ENCODE assay signal across 11 cellular contexts in the genomic region with DNA sequence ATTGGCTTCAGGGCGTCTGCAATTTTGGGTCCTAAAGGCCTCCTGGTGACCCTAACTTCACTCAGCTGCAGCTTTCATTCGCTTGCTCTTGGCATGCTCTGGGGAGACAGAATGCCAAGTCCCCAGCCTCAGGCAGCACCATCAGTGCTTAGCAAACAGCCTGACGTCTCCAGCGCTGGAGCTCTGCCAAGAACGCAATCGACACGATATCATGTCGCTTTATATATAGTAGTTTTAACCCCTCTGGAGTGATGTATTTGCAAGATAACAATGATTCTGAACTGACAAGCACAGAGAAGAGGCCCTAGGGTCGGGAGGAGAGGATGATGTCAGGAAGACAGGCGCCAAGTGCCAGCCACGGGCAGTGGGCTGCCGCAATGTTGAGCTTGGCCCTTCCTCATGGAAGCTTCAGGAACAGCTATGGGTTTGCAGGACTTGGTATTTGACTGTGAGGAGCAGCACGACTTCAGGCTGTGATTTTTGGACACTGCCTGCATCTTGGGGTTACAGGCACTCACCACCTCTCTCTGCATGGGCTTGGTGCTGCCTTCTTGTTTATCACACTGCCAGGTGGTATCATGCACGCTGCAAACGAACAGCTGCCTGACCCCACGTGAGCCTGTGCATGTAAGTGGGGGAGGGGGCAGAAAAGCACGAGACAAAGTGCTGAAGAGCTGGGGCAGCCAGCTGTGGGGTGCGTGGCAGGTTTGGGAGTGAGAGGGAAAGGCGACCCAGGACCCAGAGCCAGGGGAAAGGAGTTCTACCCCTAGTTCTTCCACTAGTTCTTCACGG.
DNase-seq lines count a peak whose midpoint lies in the region; ATAC-seq and TF ChIP-seq lines count a peak whose summit lies in the region.
"Had no signal": no experiment of that assay in that cellular context is flagged by ENCODE, and none has a peak within 500 bp of the region (broad histone marks: within the 10 kb centered on the region; RNA-seq: fewer than 3 reads in every experiment).

No MANE protein-coding gene starts in this region.

- no peak overlapping the region for H3K4me3 Mint-ChIP-seq in nephron progenitor cell

- H3K27ac Mint-ChIP-seq in nephron progenitor cell, result no peak overlapping the region

- TF ChIP-seq CTCF in epithelial cell of esophagus (IDR thresholded peaks at IDR 0.05; ENCODE audit: insufficient read depth, low read depth, low read length, missing control alignments) (no peak), nephron progenitor cell (IDR thresholded peaks at IDR 0.05) (no peak)

- ATAC-seq in GM18502 (IDR thresholded peaks at IDR 0.05; ENCODE audit: poor library complexity, unreplicated experiment), result no peak

- no peak overlapping the region for H3K4me3 ChIP-seq in epithelial cell of esophagus (ENCODE audit: low read length)
- H3K4me3 ChIP-seq: upper lobe of left lung had no signal

- H3K36me3 Mint-ChIP-seq in nephron progenitor cell (ENCODE audit: low read depth), result no peaks in the 10 kb centered on the region

- no peaks in the 10 kb centered on the region for H3K9me3 Mint-ChIP-seq in nephron progenitor cell

- H3K27me3 Mint-ChIP-seq in nephron progenitor cell (ENCODE audit: low read depth, poor library complexity), result peaks cover 6% of the 10 kb centered on the region

- H3K4me1 Mint-ChIP-seq in nephron progenitor cell, result peaks cover 14% of the 10 kb centered on the region

- DNase-seq in COLO668 (lab: John Stamatoyannopoulos, UW; ENCODE audit: unreplicated experiment) (peak; percentile 93), NCI-H1417 (lab: John Stamatoyannopoulos, UW) (peak; percentile 86 to 95 (median 95)), NCI-H526 (lab: John Stamatoyannopoulos, UW) (peak; percentile 74 to 87), epithelial cell of esophagus (ENCODE audit: low read depth) (peak; percentile 23), amniotic stem cell (lab: John Stamatoyannopoulos, UW) (no peak), nephron progenitor cell (no peak)
- no peak for DNase-seq in activated naive CD4-positive, alpha-beta T cell treated with anti-CD3 and anti-CD28 coated beads, Interleukin-2, amount 50 U/mL, for 16 hours
- DNase-seq: activated CD8-positive, alpha-beta memory T cell treated with anti-CD3 and anti-CD28 coated beads, Interleukin-2, amount 50 U/mL, for 4 hours; mesenchymal stem cell; upper lobe of left lung had no signal

Comparison
In these comparisons a context has a peak if more than half of its experiments do, and no peak if none do; other contexts are left out.
1. DNase-seq: peak in COLO668 (single experiment), NCI-H1417 (3 of 3), NCI-H526 (2 of 2) and epithelial cell of esophagus (single experiment); none in amniotic stem cell (single experiment), activated naive CD4-positive, alpha-beta T cell treated with anti-CD3 and anti-CD28 coated beads, Interleukin-2, amount 50 U/mL, for 16 hours (single experiment) and nephron progenitor cell (single experiment).